Comparison of ENCODE assay signal across 16 cellular contexts in genomic region chrX:70496491-70496890, GRCh38.
"Had no signal": no experiment of that assay in that cellular context is flagged by ENCODE, and none has a peak within 500 bp of the region (broad histone marks: within the 10 kb centered on the region; RNA-seq: fewer than 3 reads in every experiment).

No MANE protein-coding gene starts in this region.

- H3K27ac Mint-ChIP-seq: dendritic cell treated with granulocyte-macrophage colony-stimulating factor and Interleukin-4, amounts not matched to agents 40 ng/mL and 50 ng/mL, for 4 days; effector memory CD8-positive, alpha-beta T cell had no signal

- H3K27ac ChIP-seq: esophagus squamous epithelium, gastroesophageal sphincter, neutrophil, skin epidermis had no signal

- H3K27me3 ChIP-seq: esophagus squamous epithelium, gastroesophageal sphincter, neutrophil had no signal

- ATAC-seq: effector memory CD8-positive, alpha-beta T cell; gastroesophageal sphincter; left colon; naive thymus-derived CD4-positive, alpha-beta T cell; sciatic nerve had no signal

- H3K9me3 ChIP-seq: esophagus squamous epithelium, gastroesophageal sphincter, neutrophil had no signal

- DNase-seq: effector memory CD8-positive, alpha-beta T cell; esophagus squamous epithelium; foreskin fibroblast; glutamatergic neuron; left colon; left ventricle myocardium superior; mesendoderm; naive thymus-derived CD4-positive, alpha-beta T cell; stimulated activated CD4-positive, alpha-beta T cell treated with anti-CD3 and anti-CD28 coated beads, Interleukin-2, amount 100 ng/mL, for 24 hours; stimulated activated naive CD4-positive, alpha-beta T cell treated with Interleukin-2 at 50 U/mL for 16 hours; trophoblast cell had no signal

- H3K9me3 Mint-ChIP-seq: dendritic cell treated with granulocyte-macrophage colony-stimulating factor and Interleukin-4, amounts not matched to agents 40 ng/mL and 50 ng/mL, for 4 days; effector memory CD8-positive, alpha-beta T cell; naive thymus-derived CD4-positive, alpha-beta T cell had no signal

- H3K4me1 ChIP-seq: esophagus squamous epithelium, gastroesophageal sphincter had no signal

- H3K4me3 Mint-ChIP-seq: dendritic cell treated with granulocyte-macrophage colony-stimulating factor and Interleukin-4, amounts not matched to agents 40 ng/mL and 50 ng/mL, for 4 days; effector memory CD8-positive, alpha-beta T cell; naive thymus-derived CD4-positive, alpha-beta T cell had no signal

- H3K27me3 Mint-ChIP-seq: dendritic cell treated with granulocyte-macrophage colony-stimulating factor and Interleukin-4, amounts not matched to agents 40 ng/mL and 50 ng/mL, for 4 days; effector memory CD8-positive, alpha-beta T cell; naive thymus-derived CD4-positive, alpha-beta T cell had no signal
